ENCODE assay signal across 1 cellular context in the genomic region with DNA sequence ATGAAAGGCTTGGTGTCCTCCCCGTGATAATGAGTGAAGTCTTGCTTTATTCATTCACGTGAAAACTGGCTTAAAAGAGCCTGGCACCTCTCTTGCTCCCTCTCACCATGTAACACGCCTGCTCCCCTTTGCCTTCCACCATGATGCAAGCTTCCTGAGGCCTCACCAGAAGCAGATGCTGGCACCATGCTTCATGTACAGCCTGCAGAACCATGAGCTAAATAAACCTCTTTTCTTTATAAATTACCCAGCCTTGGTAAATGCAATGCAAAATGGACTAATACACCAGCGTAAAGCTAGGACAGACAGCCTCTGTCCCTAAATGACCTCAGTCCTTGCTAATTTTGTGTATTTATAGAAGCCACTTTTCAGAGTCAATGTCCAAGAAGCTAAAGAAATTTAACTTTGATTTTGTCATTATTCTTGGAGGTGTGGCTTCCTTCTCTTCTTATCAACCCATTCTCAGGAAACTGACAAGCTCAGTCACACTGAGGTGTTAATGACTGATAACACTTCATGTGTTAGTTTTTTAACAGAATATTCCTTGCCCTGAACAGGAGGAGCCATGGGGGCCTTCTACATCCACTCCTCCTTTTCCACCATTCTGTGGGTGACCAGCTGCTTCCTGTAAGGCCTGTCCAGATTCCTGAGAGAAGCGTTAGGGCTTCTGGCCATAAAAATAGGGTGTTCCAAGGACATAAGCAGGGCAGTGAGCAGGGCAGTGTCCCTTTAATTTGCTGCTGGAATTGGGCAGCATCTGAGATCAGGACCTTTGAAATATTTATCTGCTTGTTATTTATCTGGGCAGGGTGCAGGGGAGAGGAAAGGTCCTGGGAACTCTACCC.
TF ChIP-seq lines count a peak whose summit lies in the region.

No MANE protein-coding gene starts in this region.

TF ChIP-seq in K562, 482 proteins besides CTCF, POLR2A, EP300 and RAD21 (continued from another document and continues in another):
- TF ChIP-seq, protein P1, sequence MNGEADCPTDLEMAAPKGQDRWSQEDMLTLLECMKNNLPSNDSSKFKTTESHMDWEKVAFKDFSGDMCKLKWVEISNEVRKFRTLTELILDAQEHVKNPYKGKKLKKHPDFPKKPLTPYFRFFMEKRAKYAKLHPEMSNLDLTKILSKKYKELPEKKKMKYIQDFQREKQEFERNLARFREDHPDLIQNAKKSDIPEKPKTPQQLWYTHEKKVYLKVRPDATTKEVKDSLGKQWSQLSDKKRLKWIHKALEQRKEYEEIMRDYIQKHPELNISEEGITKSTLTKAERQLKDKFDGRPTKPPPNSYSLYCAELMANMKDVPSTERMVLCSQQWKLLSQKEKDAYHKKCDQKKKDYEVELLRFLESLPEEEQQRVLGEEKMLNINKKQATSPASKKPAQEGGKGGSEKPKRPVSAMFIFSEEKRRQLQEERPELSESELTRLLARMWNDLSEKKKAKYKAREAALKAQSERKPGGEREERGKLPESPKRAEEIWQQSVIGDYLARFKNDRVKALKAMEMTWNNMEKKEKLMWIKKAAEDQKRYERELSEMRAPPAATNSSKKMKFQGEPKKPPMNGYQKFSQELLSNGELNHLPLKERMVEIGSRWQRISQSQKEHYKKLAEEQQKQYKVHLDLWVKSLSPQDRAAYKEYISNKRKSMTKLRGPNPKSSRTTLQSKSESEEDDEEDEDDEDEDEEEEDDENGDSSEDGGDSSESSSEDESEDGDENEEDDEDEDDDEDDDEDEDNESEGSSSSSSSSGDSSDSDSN (IDR thresholded peaks at IDR 0.05; ENCODE audit: borderline replicate concordance in 1 of 2, low read depth in 2 of 2, low read length in 2 of 2): peak in 1 of 2 experiments; percentile 52; a peak in 1 of 4 replicates
- TF ChIP-seq, protein P2, sequence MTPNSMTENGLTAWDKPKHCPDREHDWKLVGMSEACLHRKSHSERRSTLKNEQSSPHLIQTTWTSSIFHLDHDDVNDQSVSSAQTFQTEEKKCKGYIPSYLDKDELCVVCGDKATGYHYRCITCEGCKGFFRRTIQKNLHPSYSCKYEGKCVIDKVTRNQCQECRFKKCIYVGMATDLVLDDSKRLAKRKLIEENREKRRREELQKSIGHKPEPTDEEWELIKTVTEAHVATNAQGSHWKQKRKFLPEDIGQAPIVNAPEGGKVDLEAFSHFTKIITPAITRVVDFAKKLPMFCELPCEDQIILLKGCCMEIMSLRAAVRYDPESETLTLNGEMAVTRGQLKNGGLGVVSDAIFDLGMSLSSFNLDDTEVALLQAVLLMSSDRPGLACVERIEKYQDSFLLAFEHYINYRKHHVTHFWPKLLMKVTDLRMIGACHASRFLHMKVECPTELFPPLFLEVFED (CRISPR knock-in tag; conservative IDR thresholded peaks at IDR 0.05): no peak
- TF ChIP-seq NRF1 (conservative IDR thresholded peaks at IDR 0.05 in 1 of 2, IDR thresholded peaks at IDR 0.05 in 1 of 2) (0 out of 4 replicates have a peak, but pooled peaks of 1 of the 2 experiments have one; percentile 3), HDAC2 (IDR thresholded peaks at IDR 0.05) (0 out of 2 replicates have a peak, but pooled peaks have one; percentile 49), SREBF2 (CRISPR knock-in tag; IDR thresholded peaks at IDR 0.05) (no peak), KLF16 (IDR thresholded peaks at IDR 0.05) (peak; percentile 76), STAT5A (IDR thresholded peaks at IDR 0.05; ENCODE audit: borderline replicate concordance, low read length) (peak; percentile 72; the same call in 1 of the 2 replicates), ZNF253 (CRISPR knock-in tag; conservative IDR thresholded peaks at IDR 0.05) (no peak), NCOA1 (IDR thresholded peaks at IDR 0.05; ENCODE audit: low read depth) (no peak; the same call in 1 of the 2 replicates), ZNF561 (CRISPR knock-in tag; conservative IDR thresholded peaks at IDR 0.05) (no peak; the same call in 1 of the 2 replicates), KHSRP (IDR thresholded peaks at IDR 0.05) (no peak), ZNF668 (CRISPR knock-in tag; IDR thresholded peaks at IDR 0.05) (no peak), GABPB2 (CRISPR knock-in tag; conservative IDR thresholded peaks at IDR 0.05) (no peak), KDM1A (IDR thresholded peaks at IDR 0.05) (peak; percentile 82 to 88)
- TF ChIP-seq, protein P3, sequence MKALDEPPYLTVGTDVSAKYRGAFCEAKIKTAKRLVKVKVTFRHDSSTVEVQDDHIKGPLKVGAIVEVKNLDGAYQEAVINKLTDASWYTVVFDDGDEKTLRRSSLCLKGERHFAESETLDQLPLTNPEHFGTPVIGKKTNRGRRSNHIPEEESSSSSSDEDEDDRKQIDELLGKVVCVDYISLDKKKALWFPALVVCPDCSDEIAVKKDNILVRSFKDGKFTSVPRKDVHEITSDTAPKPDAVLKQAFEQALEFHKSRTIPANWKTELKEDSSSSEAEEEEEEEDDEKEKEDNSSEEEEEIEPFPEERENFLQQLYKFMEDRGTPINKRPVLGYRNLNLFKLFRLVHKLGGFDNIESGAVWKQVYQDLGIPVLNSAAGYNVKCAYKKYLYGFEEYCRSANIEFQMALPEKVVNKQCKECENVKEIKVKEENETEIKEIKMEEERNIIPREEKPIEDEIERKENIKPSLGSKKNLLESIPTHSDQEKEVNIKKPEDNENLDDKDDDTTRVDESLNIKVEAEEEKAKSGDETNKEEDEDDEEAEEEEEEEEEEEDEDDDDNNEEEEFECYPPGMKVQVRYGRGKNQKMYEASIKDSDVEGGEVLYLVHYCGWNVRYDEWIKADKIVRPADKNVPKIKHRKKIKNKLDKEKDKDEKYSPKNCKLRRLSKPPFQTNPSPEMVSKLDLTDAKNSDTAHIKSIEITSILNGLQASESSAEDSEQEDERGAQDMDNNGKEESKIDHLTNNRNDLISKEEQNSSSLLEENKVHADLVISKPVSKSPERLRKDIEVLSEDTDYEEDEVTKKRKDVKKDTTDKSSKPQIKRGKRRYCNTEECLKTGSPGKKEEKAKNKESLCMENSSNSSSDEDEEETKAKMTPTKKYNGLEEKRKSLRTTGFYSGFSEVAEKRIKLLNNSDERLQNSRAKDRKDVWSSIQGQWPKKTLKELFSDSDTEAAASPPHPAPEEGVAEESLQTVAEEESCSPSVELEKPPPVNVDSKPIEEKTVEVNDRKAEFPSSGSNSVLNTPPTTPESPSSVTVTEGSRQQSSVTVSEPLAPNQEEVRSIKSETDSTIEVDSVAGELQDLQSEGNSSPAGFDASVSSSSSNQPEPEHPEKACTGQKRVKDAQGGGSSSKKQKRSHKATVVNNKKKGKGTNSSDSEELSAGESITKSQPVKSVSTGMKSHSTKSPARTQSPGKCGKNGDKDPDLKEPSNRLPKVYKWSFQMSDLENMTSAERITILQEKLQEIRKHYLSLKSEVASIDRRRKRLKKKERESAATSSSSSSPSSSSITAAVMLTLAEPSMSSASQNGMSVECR (CRISPR knock-in tag; IDR thresholded peaks at IDR 0.05): no peak
- TF ChIP-seq, protein P4, sequence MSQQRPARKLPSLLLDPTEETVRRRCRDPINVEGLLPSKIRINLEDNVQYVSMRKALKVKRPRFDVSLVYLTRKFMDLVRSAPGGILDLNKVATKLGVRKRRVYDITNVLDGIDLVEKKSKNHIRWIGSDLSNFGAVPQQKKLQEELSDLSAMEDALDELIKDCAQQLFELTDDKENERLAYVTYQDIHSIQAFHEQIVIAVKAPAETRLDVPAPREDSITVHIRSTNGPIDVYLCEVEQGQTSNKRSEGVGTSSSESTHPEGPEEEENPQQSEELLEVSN (IDR thresholded peaks at IDR 0.05; ENCODE audit: borderline replicate concordance in 1 of 2, extremely low read depth in 1 of 2, insufficient read depth in 1 of 2, insufficient read length in 1 of 2, low read depth in 1 of 2, low read length in 1 of 2, poor library complexity in 1 of 2, severe bottlenecking in 1 of 2): no peak
- TF ChIP-seq, protein P5, sequence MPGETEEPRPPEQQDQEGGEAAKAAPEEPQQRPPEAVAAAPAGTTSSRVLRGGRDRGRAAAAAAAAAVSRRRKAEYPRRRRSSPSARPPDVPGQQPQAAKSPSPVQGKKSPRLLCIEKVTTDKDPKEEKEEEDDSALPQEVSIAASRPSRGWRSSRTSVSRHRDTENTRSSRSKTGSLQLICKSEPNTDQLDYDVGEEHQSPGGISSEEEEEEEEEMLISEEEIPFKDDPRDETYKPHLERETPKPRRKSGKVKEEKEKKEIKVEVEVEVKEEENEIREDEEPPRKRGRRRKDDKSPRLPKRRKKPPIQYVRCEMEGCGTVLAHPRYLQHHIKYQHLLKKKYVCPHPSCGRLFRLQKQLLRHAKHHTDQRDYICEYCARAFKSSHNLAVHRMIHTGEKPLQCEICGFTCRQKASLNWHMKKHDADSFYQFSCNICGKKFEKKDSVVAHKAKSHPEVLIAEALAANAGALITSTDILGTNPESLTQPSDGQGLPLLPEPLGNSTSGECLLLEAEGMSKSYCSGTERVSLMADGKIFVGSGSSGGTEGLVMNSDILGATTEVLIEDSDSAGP (CRISPR knock-in tag; IDR thresholded peaks at IDR 0.05): peak; percentile 65; the same call in 1 of the 2 replicates
- TF ChIP-seq, protein P6, sequence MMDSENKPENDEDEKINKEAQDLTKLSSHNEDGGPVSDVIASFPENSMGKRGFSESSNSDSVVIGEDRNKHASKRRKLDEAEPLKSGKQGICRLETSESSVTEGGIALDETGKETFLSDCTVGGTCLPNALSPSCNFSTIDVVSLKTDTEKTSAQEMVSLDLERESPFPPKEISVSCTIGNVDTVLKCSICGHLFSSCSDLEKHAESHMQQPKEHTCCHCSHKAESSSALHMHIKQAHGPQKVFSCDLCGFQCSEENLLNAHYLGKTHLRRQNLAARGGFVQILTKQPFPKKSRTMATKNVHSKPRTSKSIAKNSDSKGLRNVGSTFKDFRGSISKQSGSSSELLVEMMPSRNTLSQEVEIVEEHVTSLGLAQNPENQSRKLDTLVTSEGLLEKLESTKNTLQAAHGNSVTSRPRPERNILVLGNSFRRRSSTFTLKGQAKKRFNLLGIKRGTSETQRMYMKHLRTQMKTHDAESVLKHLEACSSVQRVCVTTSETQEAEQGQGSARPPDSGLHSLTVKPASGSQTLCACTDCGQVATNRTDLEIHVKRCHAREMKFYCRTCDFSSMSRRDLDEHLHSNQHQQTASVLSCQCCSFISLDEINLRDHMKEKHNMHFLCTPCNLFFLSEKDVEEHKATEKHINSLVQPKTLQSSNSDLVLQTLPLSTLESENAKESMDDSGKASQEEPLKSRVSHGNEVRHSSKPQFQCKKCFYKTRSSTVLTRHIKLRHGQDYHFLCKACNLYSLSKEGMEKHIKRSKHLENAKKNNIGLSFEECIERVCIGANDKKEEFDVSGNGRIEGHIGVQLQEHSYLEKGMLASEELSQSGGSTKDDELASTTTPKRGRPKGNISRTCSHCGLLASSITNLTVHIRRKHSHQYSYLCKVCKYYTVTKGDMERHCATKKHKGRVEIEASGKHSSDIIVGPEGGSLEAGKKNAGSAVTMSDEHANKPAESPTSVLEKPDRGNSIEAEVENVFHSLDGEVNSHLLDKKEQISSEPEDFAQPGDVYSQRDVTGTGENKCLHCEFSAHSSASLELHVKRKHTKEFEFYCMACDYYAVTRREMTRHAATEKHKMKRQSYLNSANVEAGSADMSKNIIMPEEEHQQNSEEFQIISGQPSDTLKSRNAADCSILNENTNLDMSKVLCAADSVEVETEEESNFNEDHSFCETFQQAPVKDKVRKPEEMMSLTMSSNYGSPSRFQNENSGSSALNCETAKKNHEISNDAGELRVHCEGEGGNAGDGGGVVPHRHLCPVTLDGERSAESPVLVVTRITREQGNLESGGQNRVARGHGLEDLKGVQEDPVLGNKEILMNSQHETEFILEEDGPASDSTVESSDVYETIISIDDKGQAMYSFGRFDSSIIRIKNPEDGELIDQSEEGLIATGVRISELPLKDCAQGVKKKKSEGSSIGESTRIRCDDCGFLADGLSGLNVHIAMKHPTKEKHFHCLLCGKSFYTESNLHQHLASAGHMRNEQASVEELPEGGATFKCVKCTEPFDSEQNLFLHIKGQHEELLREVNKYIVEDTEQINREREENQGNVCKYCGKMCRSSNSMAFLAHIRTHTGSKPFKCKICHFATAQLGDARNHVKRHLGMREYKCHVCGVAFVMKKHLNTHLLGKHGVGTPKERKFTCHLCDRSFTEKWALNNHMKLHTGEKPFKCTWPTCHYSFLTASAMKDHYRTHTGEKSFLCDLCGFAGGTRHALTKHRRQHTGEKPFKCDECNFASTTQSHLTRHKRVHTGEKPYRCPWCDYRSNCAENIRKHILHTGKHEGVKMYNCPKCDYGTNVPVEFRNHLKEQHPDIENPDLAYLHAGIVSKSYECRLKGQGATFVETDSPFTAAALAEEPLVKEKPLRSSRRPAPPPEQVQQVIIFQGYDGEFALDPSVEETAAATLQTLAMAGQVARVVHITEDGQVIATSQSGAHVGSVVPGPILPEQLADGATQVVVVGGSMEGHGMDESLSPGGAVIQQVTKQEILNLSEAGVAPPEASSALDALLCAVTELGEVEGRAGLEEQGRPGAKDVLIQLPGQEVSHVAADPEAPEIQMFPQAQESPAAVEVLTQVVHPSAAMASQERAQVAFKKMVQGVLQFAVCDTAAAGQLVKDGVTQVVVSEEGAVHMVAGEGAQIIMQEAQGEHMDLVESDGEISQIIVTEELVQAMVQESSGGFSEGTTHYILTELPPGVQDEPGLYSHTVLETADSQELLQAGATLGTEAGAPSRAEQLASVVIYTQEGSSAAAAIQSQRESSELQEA (IDR thresholded peaks at IDR 0.05; ENCODE audit: low read depth): no peak
- TF ChIP-seq, protein P7, sequence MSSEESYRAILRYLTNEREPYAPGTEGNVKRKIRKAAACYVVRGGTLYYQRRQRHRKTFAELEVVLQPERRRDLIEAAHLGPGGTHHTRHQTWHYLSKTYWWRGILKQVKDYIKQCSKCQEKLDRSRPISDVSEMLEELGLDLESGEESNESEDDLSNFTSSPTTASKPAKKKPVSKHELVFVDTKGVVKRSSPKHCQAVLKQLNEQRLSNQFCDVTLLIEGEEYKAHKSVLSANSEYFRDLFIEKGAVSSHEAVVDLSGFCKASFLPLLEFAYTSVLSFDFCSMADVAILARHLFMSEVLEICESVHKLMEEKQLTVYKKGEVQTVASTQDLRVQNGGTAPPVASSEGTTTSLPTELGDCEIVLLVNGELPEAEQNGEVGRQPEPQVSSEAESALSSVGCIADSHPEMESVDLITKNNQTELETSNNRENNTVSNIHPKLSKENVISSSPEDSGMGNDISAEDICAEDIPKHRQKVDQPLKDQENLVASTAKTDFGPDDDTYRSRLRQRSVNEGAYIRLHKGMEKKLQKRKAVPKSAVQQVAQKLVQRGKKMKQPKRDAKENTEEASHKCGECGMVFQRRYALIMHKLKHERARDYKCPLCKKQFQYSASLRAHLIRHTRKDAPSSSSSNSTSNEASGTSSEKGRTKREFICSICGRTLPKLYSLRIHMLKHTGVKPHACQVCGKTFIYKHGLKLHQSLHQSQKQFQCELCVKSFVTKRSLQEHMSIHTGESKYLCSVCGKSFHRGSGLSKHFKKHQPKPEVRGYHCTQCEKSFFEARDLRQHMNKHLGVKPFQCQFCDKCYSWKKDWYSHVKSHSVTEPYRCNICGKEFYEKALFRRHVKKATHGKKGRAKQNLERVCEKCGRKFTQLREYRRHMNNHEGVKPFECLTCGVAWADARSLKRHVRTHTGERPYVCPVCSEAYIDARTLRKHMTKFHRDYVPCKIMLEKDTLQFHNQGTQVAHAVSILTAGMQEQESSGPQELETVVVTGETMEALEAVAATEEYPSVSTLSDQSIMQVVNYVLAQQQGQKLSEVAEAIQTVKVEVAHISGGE (CRISPR knock-in tag; IDR thresholded peaks at IDR 0.05): no peak
- TF ChIP-seq, protein P8, sequence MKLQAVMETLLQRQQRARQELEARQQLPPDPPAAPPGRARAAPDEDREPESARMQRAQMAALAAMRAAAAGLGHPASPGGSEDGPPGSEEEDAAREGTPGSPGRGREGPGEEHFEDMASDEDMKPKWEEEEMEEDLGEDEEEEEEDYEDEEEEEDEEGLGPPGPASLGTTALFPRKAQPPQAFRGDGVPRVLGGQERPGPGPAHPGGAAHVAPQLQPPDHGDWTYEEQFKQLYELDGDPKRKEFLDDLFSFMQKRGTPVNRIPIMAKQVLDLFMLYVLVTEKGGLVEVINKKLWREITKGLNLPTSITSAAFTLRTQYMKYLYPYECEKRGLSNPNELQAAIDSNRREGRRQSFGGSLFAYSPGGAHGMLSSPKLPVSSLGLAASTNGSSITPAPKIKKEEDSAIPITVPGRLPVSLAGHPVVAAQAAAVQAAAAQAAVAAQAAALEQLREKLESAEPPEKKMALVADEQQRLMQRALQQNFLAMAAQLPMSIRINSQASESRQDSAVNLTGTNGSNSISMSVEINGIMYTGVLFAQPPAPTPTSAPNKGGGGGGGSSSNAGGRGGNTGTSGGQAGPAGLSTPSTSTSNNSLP (IDR thresholded peaks at IDR 0.05; ENCODE audit: borderline replicate concordance, low read depth, low read length): no peak
